9 cellular contexts compared by ENCODE assay signal in genomic region chr17:76432712-76433336, GRCh38. TPM values are rescaled to one million over a fixed set of nuclear protein-coding genes. Genes with fewer than 3 reads are reported as not detected.
DNase-seq lines count a peak whose midpoint lies in the region; ATAC-seq and TF ChIP-seq lines count a peak whose summit lies in the region.
"Had no signal": no experiment of that assay in that cellular context is flagged by ENCODE, and none has a peak within 500 bp of the region (broad histone marks: within the 10 kb centered on the region; RNA-seq: fewer than 3 reads in every experiment).

No MANE protein-coding gene starts in this region.

- no peak for TF ChIP-seq POLR2A in Peyer's patch (IDR thresholded peaks at IDR 0.05)

- intact Hi-C loops in Right ventricle myocardium superior (cut with DNase I): no loop called here
- intact Hi-C loops in cardiac septum (cut with DNase I): no loop called here
- intact Hi-C loops in upper lobe of right lung (cut with DNase I): no loop called here
- intact Hi-C loops in mucosa of descending colon (cut with DNase I, micrococcal nuclease): no loop called here

- no peak overlapping the region for H3K27ac ChIP-seq in Peyer's patch
- H3K27ac ChIP-seq in upper lobe of right lung: no peak overlapping the region
- H3K27ac ChIP-seq: SJCRH30 had no signal

- no peaks in the 10 kb centered on the region for H3K27me3 ChIP-seq in Peyer's patch
- no peaks in the 10 kb centered on the region for H3K27me3 ChIP-seq in upper lobe of right lung
- H3K27me3 ChIP-seq: SJCRH30 had no signal

- DNase-seq in Right ventricle myocardium superior (no peak), cardiac septum (ENCODE audit: low spot score) (no peak), Peyer's patch (no peak), glutamatergic neuron (no peak), upper lobe of right lung (no peak), mucosa of descending colon (no peak)
- DNase-seq in activated CD8-positive, alpha-beta memory T cell treated with anti-CD3 and anti-CD28 coated beads, Interleukin-2, amount 50 U/mL, for 4 hours: no peak

- peaks cover 23% of the 10 kb centered on the region for H3K4me1 Mint-ChIP-seq in glutamatergic neuron (ENCODE audit: low read depth, unreplicated experiment)

- H3K9me3 ChIP-seq in Peyer's patch: no peaks in the 10 kb centered on the region
- no peaks in the 10 kb centered on the region for H3K9me3 ChIP-seq in upper lobe of right lung
- H3K9me3 ChIP-seq in mucosa of descending colon: no peaks in the 10 kb centered on the region
- H3K9me3 ChIP-seq: SJCRH30 had no signal

- H3K36me3 Mint-ChIP-seq in glutamatergic neuron (ENCODE audit: unreplicated experiment): no peaks in the 10 kb centered on the region

- no peaks in the 10 kb centered on the region for H3K27me3 Mint-ChIP-seq in glutamatergic neuron (ENCODE audit: unreplicated experiment)

- ATAC-seq in Right ventricle myocardium superior (ENCODE audit: poor library complexity) (peak; percentile 18), upper lobe of right lung (no peak), GM19035 (IDR thresholded peaks at IDR 0.05; ENCODE audit: unreplicated experiment) (no peak), mucosa of descending colon (no peak)

- H3K27ac Mint-ChIP-seq in glutamatergic neuron (ENCODE audit: unreplicated experiment): peak overlapping the region; percentile 30

- peaks cover 3% of the 10 kb centered on the region for H3K9me3 Mint-ChIP-seq in glutamatergic neuron (ENCODE audit: unreplicated experiment)

- H3K4me1 ChIP-seq in Peyer's patch: peaks cover 0 to 3% (median under 1%) of the 10 kb centered on the region in 4 donors
- H3K4me1 ChIP-seq in upper lobe of right lung: peaks cover 19% of the 10 kb centered on the region
- H3K4me1 ChIP-seq in mucosa of descending colon (ENCODE audit: low read depth): no peaks in the 10 kb centered on the region
- H3K4me1 ChIP-seq: SJCRH30 had no signal

- H3K36me3 ChIP-seq in Peyer's patch (peaks cover 0 to 5% (median 0%) of the 10 kb centered on the region in 3 donors), upper lobe of right lung (no peaks in the 10 kb centered on the region), mucosa of descending colon (ENCODE audit: low read depth) (no peaks in the 10 kb centered on the region)

- TF ChIP-seq CTCF in Peyer's patch (IDR thresholded peaks at IDR 0.05) (peak in 5 of 6 experiments; percentile 9 to 34 (median 28)), glutamatergic neuron (IDR thresholded peaks at IDR 0.05; ENCODE audit: partially characterized antibody, unreplicated experiment) (peak; percentile 78), upper lobe of right lung (IDR thresholded peaks at IDR 0.05) (peak; percentile 32), mucosa of descending colon (IDR thresholded peaks at IDR 0.05) (no peak)

- no peak overlapping the region for H3K4me3 ChIP-seq in Peyer's patch
- H3K4me3 ChIP-seq in upper lobe of right lung: no peak overlapping the region
- no peak overlapping the region for H3K4me3 ChIP-seq in mucosa of descending colon
- H3K4me3 ChIP-seq: SJCRH30 had no signal

- H3K4me3 Mint-ChIP-seq in glutamatergic neuron (ENCODE audit: unreplicated experiment): no peak overlapping the region

RNA-seq across cellular contexts. Expression of gene UBE2O, which starts 20.1 kb away (rescaled TPM):
- total RNA-seq in Right ventricle myocardium superior: 35.9 TPM
- 31.1 TPM for total RNA-seq in cardiac septum
- 10 to 100 TPM; 20.5 to 75.1 (median 31.6) TPM for total RNA-seq in Peyer's patch
- 94.3 TPM for total RNA-seq in glutamatergic neuron (ENCODE audit: unreplicated experiment)
- total RNA-seq in upper lobe of right lung: 19.3 TPM
- 10 to 100 TPM; 16.2 to 25.0 (median 19.0) TPM for total RNA-seq in mucosa of descending colon

RNA-seq across cellular contexts. Expression of gene AANAT, which starts 34.6 kb away (rescaled TPM):
- total RNA-seq in Right ventricle myocardium superior: not detected
- total RNA-seq in cardiac septum: not detected
- not detected for total RNA-seq in Peyer's patch
- 0.39 TPM for total RNA-seq in glutamatergic neuron (ENCODE audit: unreplicated experiment)
- total RNA-seq in upper lobe of right lung: not detected
- total RNA-seq in mucosa of descending colon: not detected

RNA-seq across cellular contexts. Expression of gene SPHK1, which starts 48.4 kb away (rescaled TPM):
- 2.0 TPM for total RNA-seq in Right ventricle myocardium superior
- 11.0 TPM for total RNA-seq in cardiac septum
- total RNA-seq in Peyer's patch: 1 to 10 TPM in 3 of 4 donors, under 1 TPM in 1; 0.53 to 5.9 (median 3.8) TPM
- 3.1 TPM for total RNA-seq in glutamatergic neuron (ENCODE audit: unreplicated experiment)
- 8.5 TPM for total RNA-seq in upper lobe of right lung
- total RNA-seq in mucosa of descending colon: 1 to 10 TPM; 1.2 to 5.7 (median 3.3) TPM
